12 cellular contexts compared by ENCODE assay signal in genomic region chr18:74895686-74896085, GRCh38.
DNase-seq lines count a peak whose midpoint lies in the region; TF ChIP-seq lines count a peak whose summit lies in the region.
"Had no signal": no experiment of that assay in that cellular context is flagged by ENCODE, and none has a peak within 500 bp of the region (broad histone marks: within the 10 kb centered on the region; RNA-seq: fewer than 3 reads in every experiment).

No MANE protein-coding gene starts in this region.

- H4K20me1 ChIP-seq in fibroblast of lung (ENCODE audit: control insufficient read depth, extremely low read depth, insufficient read depth, low read length): no peaks in the 10 kb centered on the region

- no peak overlapping the region for H3K4me2 ChIP-seq in fibroblast of lung (ENCODE audit: extremely low read depth, insufficient read depth, low read length)
- H3K4me2 ChIP-seq: KMS-11 had no signal

- H3K27ac ChIP-seq in fibroblast of lung (ENCODE audit: insufficient read depth, low read length): no peak overlapping the region
- H3K27ac ChIP-seq in tibial artery: no peak overlapping the region
- H3K27ac ChIP-seq: KMS-11, sigmoid colon had no signal

- no peaks in the 10 kb centered on the region for H3K79me2 ChIP-seq in fibroblast of lung (ENCODE audit: control insufficient read depth, insufficient read depth, low read length)

- H3K27me3 ChIP-seq in fibroblast of lung (ENCODE audit: control insufficient read depth, insufficient read depth, low read length) (no peaks in the 10 kb centered on the region), tibial artery (no peaks in the 10 kb centered on the region)
- H3K27me3 ChIP-seq: heart left ventricle, sigmoid colon had no signal

- no peak overlapping the region for H3K9ac ChIP-seq in fibroblast of lung (ENCODE audit: insufficient read depth, low read length)
- H3K9ac ChIP-seq: KMS-11 had no signal

- H3K36me3 ChIP-seq in fibroblast of lung (ENCODE audit: control insufficient read depth, insufficient read depth, low read length): peaks cover 2% of the 10 kb centered on the region
- peaks cover 0 to 5% (median 5%) of the 10 kb centered on the region in 3 donors for H3K36me3 ChIP-seq in tibial artery

- DNase-seq in GM03348 (ENCODE audit: low spot score) (peak; percentile 20), OCI-M1 (lab: John Stamatoyannopoulos, UW) (peak; percentile 40), fibroblast of lung (ENCODE audit: low read depth in 2 of 2) (peak; percentile 25 to 43), putamen (ENCODE audit: low spot score) (peak; percentile 20), NCI-H2196 treated with DMSO at 0.1 percent for 48 hours (lab: John Stamatoyannopoulos, UW; ENCODE audit: unreplicated experiment) (no peak), tibial artery (no peak)
- DNase-seq in activated effector memory CD4-positive, alpha-beta T cell treated with anti-CD3 and anti-CD28 coated beads, Interleukin-2, amount 50 U/mL, for 16 hours: no peak
- DNase-seq in activated naive CD4-positive, alpha-beta T cell treated with Interleukin-2 at 50 U/mL for 16 hours: no peak
- DNase-seq: left cardiac atrium, sigmoid colon had no signal

- H3K4me1 ChIP-seq in fibroblast of lung (ENCODE audit: control insufficient read depth, extremely low read depth, insufficient read depth, low read length): no peaks in the 10 kb centered on the region
- no peaks in the 10 kb centered on the region for H3K4me1 ChIP-seq in tibial artery

- TF ChIP-seq CTCF in fibroblast of lung (conservative IDR thresholded peaks at IDR 0.05 in 1 of 2, IDR thresholded peaks at IDR 0.05 in 1 of 2; ENCODE audit: low read depth in 1 of 2, low read length in 2 of 2): no peak
- TF ChIP-seq CTCF in tibial artery (IDR thresholded peaks at IDR 0.05): no peak

- intact Hi-C loops in tibial artery (cut with DNase I; ENCODE audit: low total_unique reads): no loop called here

- H3K9me3 ChIP-seq in fibroblast of lung (ENCODE audit: control insufficient read depth, insufficient read depth, low read depth, low read length) (no peaks in the 10 kb centered on the region), tibial artery (no peaks in the 10 kb centered on the region)
- H3K9me3 ChIP-seq: heart left ventricle, sigmoid colon had no signal

- H2AFZ ChIP-seq in fibroblast of lung (ENCODE audit: low read length): no peak overlapping the region

- H3K4me3 ChIP-seq in fibroblast of lung (replicated peaks in 1 of 4; ENCODE audit: control extremely low read depth in 1 of 4, insufficient read depth in 1 of 4, low read depth in 3 of 4, low read length in 4 of 4): no peak overlapping the region
- no peak overlapping the region for H3K4me3 ChIP-seq in tibial artery
- H3K4me3 ChIP-seq: heart left ventricle, sigmoid colon had no signal

Comparison
In these comparisons a context has a peak if more than half of its experiments do, and no peak if none do; other contexts are left out.
1. DNase-seq: peak in GM03348 (single experiment), OCI-M1 (single experiment), fibroblast of lung (2 of 2) and putamen (single experiment); none in activated effector memory CD4-positive, alpha-beta T cell treated with anti-CD3 and anti-CD28 coated beads, Interleukin-2, amount 50 U/mL, for 16 hours (single experiment), NCI-H2196 treated with DMSO at 0.1 percent for 48 hours (single experiment), tibial artery (0 of 2) and activated naive CD4-positive, alpha-beta T cell treated with Interleukin-2 at 50 U/mL for 16 hours (single experiment).